In genomic region chr11:110565690-110566336, GRCh38 we compare ENCODE assay signal across 10 cellular contexts.
DNase-seq lines count a peak whose midpoint lies in the region; ATAC-seq and TF ChIP-seq lines count a peak whose summit lies in the region.
"Had no signal": no experiment of that assay in that cellular context is flagged by ENCODE, and none has a peak within 500 bp of the region (broad histone marks: within the 10 kb centered on the region; RNA-seq: fewer than 3 reads in every experiment).

No MANE protein-coding gene starts in this region.

- H3K36me3 Mint-ChIP-seq in endothelial cell (ENCODE audit: low read depth, unreplicated experiment) = no peaks in the 10 kb centered on the region

- no peaks in the 10 kb centered on the region for H3K4me1 ChIP-seq in left lung

- H3K27me3 Mint-ChIP-seq in stimulated activated naive CD8-positive, alpha-beta T cell treated with anti-CD3 and anti-CD28 coated beads, Interleukin-15, amount 100 ng/mL, for 72 hours = peaks cover 6% of the 10 kb centered on the region
- no peaks in the 10 kb centered on the region for H3K27me3 Mint-ChIP-seq in endothelial cell (ENCODE audit: unreplicated experiment)

- H3K9me3 ChIP-seq in left lung = no peaks in the 10 kb centered on the region

- POLR2A ChIA-PET in HEK293T (lab: Yijun Ruan, JAX) = no interaction called here

- H3K4me1 Mint-ChIP-seq in stimulated activated naive CD8-positive, alpha-beta T cell treated with anti-CD3 and anti-CD28 coated beads, Interleukin-15, amount 100 ng/mL, for 72 hours = no peaks in the 10 kb centered on the region
- H3K4me1 Mint-ChIP-seq in endothelial cell (ENCODE audit: unreplicated experiment) = peaks cover 5% of the 10 kb centered on the region

- H3K27ac Mint-ChIP-seq in stimulated activated naive CD8-positive, alpha-beta T cell treated with anti-CD3 and anti-CD28 coated beads, Interleukin-15, amount 100 ng/mL, for 72 hours = no peak overlapping the region
- no peak overlapping the region for H3K27ac Mint-ChIP-seq in endothelial cell (ENCODE audit: unreplicated experiment)

- TF ChIP-seq CTCF in left lung (IDR thresholded peaks at IDR 0.05) (no peak), endothelial cell (IDR thresholded peaks at IDR 0.05; ENCODE audit: unreplicated experiment) (no peak)

- H3K36me3 ChIP-seq in left lung = no peaks in the 10 kb centered on the region

- peak; percentile 75 for ATAC-seq in left lung
- ATAC-seq in stimulated activated naive CD8-positive, alpha-beta T cell treated with anti-CD3 and anti-CD28 coated beads, Interleukin-15, amount 100 ng/mL, for 72 hours = no peak

- no peak for TF ChIP-seq POLR2A in erythroblast (IDR thresholded peaks at IDR 0.05; ENCODE audit: low read length)

- H3K4me3 ChIP-seq in left lung = no peak overlapping the region
- H3K4me3 ChIP-seq: skin epidermis had no signal

- H3K4me3 Mint-ChIP-seq in stimulated activated naive CD8-positive, alpha-beta T cell treated with anti-CD3 and anti-CD28 coated beads, Interleukin-15, amount 100 ng/mL, for 72 hours = no peak overlapping the region
- H3K4me3 Mint-ChIP-seq in endothelial cell (ENCODE audit: unreplicated experiment) = no peak overlapping the region

- H3K27ac ChIP-seq in left lung = no peak overlapping the region
- H3K27ac ChIP-seq: skin epidermis had no signal

- peak; percentile 93 for DNase-seq in DMS79 (lab: John Stamatoyannopoulos, UW)
- peak; percentile 88 for DNase-seq in M059J (ENCODE audit: low read depth)
- peak; percentile 91 for DNase-seq in SW480 (ENCODE audit: low spot score)
- peak in 1 of 2 donors; percentile 46 for DNase-seq in left lung
- no peak for DNase-seq in stimulated activated naive CD8-positive, alpha-beta T cell treated with anti-CD3 and anti-CD28 coated beads, Interleukin-15, amount 100 ng/mL, for 72 hours
- no peak for DNase-seq in endothelial cell (ENCODE audit: low spot score)
- no peak for DNase-seq in HEK293T (ENCODE audit: extremely low spot score)
- no peak for DNase-seq in erythroblast (lab: John Stamatoyannopoulos, UW)
- DNase-seq: T-helper 9 cell had no signal

- intact Hi-C loops in left lung (cut with DNase I) = no loop called here

- no peaks in the 10 kb centered on the region for H3K9me3 Mint-ChIP-seq in stimulated activated naive CD8-positive, alpha-beta T cell treated with anti-CD3 and anti-CD28 coated beads, Interleukin-15, amount 100 ng/mL, for 72 hours
- no peaks in the 10 kb centered on the region for H3K9me3 Mint-ChIP-seq in endothelial cell (ENCODE audit: unreplicated experiment)

- CTCF ChIA-PET in HEK293T (lab: Yijun Ruan, JAX) = no interaction called here

- no peaks in the 10 kb centered on the region for H3K27me3 ChIP-seq in left lung

TF ChIP-seq in HEK293T, 16 proteins besides CTCF, POLR2A, EP300 and RAD21:
- TF ChIP-seq FOXK2 (IDR thresholded peaks at IDR 0.05) = no peak
- TF ChIP-seq TARDBP (IDR thresholded peaks at IDR 0.05) = no peak
- TF ChIP-seq NFRKB (IDR thresholded peaks at IDR 0.05) = no peak
- no peak for TF ChIP-seq SP1 (IDR thresholded peaks at IDR 0.05)
- no peak for TF ChIP-seq BHLHE40 (IDR thresholded peaks at IDR 0.05; ENCODE audit: borderline replicate concordance)
- no peak for TF ChIP-seq ARNT (IDR thresholded peaks at IDR 0.05)
- TF ChIP-seq FOXA1 (IDR thresholded peaks at IDR 0.05) = no peak

Comparison
In these comparisons a context has a peak if more than half of its experiments do, and no peak if none do; other contexts are left out.
1. DNase-seq: peak in DMS79 (single experiment), M059J (single experiment) and SW480 (single experiment); none in stimulated activated naive CD8-positive, alpha-beta T cell treated with anti-CD3 and anti-CD28 coated beads, Interleukin-15, amount 100 ng/mL, for 72 hours (0 of 2), endothelial cell (single experiment), HEK293T (single experiment) and erythroblast (0 of 2).